In the genomic region with DNA sequence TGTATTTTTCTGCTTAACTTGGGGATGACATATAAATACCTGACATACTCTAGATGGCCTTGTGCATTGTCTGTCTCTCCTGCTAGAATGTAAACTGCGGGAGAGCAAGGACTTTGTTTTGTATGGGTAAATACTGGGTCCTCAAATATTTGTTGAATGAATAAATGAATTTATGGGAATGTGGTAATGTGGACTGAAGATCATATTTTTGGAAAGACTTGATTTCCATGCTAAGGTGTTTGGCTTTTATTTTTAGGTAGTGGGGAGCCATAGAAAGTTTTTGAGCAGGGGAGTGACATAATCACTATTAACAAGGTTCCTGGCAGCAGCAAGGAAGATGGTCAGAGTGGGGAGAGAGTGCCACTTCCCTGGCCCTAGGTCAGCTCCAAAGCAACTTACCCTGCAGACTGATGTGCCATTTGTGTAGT, we compare ENCODE assay signal across 31 cellular contexts. TPM values are rescaled to one million over a fixed set of nuclear protein-coding genes. Genes with fewer than 3 reads are reported as not detected.
"Had no signal": no experiment of that assay in that cellular context is flagged by ENCODE, and none has a peak within 500 bp of the region (broad histone marks: within the 10 kb centered on the region; RNA-seq: fewer than 3 reads in every experiment).

No MANE protein-coding gene starts in this region.

- H3K36me3 Mint-ChIP-seq: activated naive CD4-positive, alpha-beta T cell treated with anti-CD3 and anti-CD28 coated beads, Interleukin-2, amount 10 ng/mL, durations not matched to agents 7 days and 5 days; activated naive CD4-positive, alpha-beta T cell treated with anti-CD3 and anti-CD28 coated beads, Interleukin-2, amount 50 U/mL, for 72 hours; activated naive CD8-positive, alpha-beta T cell treated with anti-CD3 and anti-CD28 coated beads, Interleukin-2, amount 10 ng/mL, durations not matched to agents 7 days and 5 days had no signal

- H3K27ac ChIP-seq: ascending aorta, epithelial cell of prostate, esophagus squamous epithelium, gastroesophageal sphincter, VCaP had no signal

- H3K9me3 Mint-ChIP-seq: activated CD4-positive, alpha-beta memory T cell treated with anti-CD3 and anti-CD28 coated beads, Interleukin-2, amount 10 ng/mL, durations not matched to agents 7 days and 5 days; activated CD4-positive, alpha-beta T cell treated with anti-CD3 and anti-CD28 coated beads, Interleukin-2, amount 10 ng/mL, durations not matched to agents 7 days and 5 days; activated naive CD4-positive, alpha-beta T cell treated with anti-CD3 and anti-CD28 coated beads, Interleukin-2, amount 10 ng/mL, durations not matched to agents 7 days and 5 days; activated naive CD4-positive, alpha-beta T cell treated with anti-CD3 and anti-CD28 coated beads, Interleukin-2, amount 50 U/mL, for 72 hours; activated naive CD8-positive, alpha-beta T cell treated with anti-CD3 and anti-CD28 coated beads, Interleukin-2, amount 10 ng/mL, durations not matched to agents 7 days and 5 days; activated T-cell treated with anti-CD3 and anti-CD28 coated beads, Interleukin-2, amount 50 U/mL, for 24 hours; activated T-cell treated with anti-CD3 and anti-CD28 coated beads, Interleukin-2, amount 50 U/mL, for 72 hours; central memory CD8-positive, alpha-beta T cell; effector memory CD8-positive, alpha-beta T cell had no signal

- H3K4me3 Mint-ChIP-seq: activated CD4-positive, alpha-beta memory T cell treated with anti-CD3 and anti-CD28 coated beads, Interleukin-2, amount 10 ng/mL, durations not matched to agents 7 days and 5 days; activated CD4-positive, alpha-beta T cell treated with anti-CD3 and anti-CD28 coated beads, Interleukin-2, amount 10 ng/mL, durations not matched to agents 7 days and 5 days; activated naive CD4-positive, alpha-beta T cell treated with anti-CD3 and anti-CD28 coated beads, Interleukin-2, amount 10 ng/mL, durations not matched to agents 7 days and 5 days; activated naive CD8-positive, alpha-beta T cell treated with anti-CD3 and anti-CD28 coated beads, Interleukin-2, amount 10 ng/mL, durations not matched to agents 7 days and 5 days; activated T-cell treated with anti-CD3 and anti-CD28 coated beads, Interleukin-2, amount 50 U/mL, for 24 hours; activated T-cell treated with anti-CD3 and anti-CD28 coated beads, Interleukin-2, amount 50 U/mL, for 72 hours; brain; central memory CD8-positive, alpha-beta T cell; effector memory CD8-positive, alpha-beta T cell; WTC11 had no signal

- H3K4me1 Mint-ChIP-seq: activated CD4-positive, alpha-beta memory T cell treated with anti-CD3 and anti-CD28 coated beads, Interleukin-2, amount 10 ng/mL, durations not matched to agents 7 days and 5 days; activated CD4-positive, alpha-beta T cell treated with anti-CD3 and anti-CD28 coated beads, Interleukin-2, amount 10 ng/mL, durations not matched to agents 7 days and 5 days; activated naive CD4-positive, alpha-beta T cell treated with anti-CD3 and anti-CD28 coated beads, Interleukin-2, amount 10 ng/mL, durations not matched to agents 7 days and 5 days; activated naive CD8-positive, alpha-beta T cell treated with anti-CD3 and anti-CD28 coated beads, Interleukin-2, amount 10 ng/mL, durations not matched to agents 7 days and 5 days; central memory CD8-positive, alpha-beta T cell had no signal

- H3K9me3 ChIP-seq: ascending aorta, esophagus squamous epithelium, gastroesophageal sphincter had no signal

- DNase-seq: activated CD4-positive, alpha-beta memory T cell treated with anti-CD3 and anti-CD28 coated beads, Interleukin-2, amount 10 ng/mL, durations not matched to agents 7 days and 5 days; activated CD4-positive, alpha-beta T cell treated with anti-CD3 and anti-CD28 coated beads for 1 hour; activated CD4-positive, alpha-beta T cell treated with anti-CD3 and anti-CD28 coated beads for 4 hours; activated CD4-positive, alpha-beta T cell treated with anti-CD3 and anti-CD28 coated beads, Interleukin-2, amount 10 ng/mL, durations not matched to agents 7 days and 5 days; activated CD4-positive, alpha-beta T cell treated with anti-CD3 and anti-CD28 coated beads, Interleukin-2, amount 50 U/mL, for 4 hours; activated CD8-positive, alpha-beta memory T cell treated with anti-CD3 and anti-CD28 coated beads, Interleukin-2, amount 50 U/mL, for 48 hours; activated gamma-delta T cell; activated naive CD4-positive, alpha-beta T cell; activated naive CD4-positive, alpha-beta T cell treated with anti-CD3 and anti-CD28 coated beads, Interleukin-2, amount 10 ng/mL, durations not matched to agents 7 days and 5 days; activated naive CD8-positive, alpha-beta T cell treated with anti-CD3 and anti-CD28 coated beads, Interleukin-2, amount 10 ng/mL, durations not matched to agents 7 days and 5 days; activated T-cell treated with anti-CD3 and anti-CD28 coated beads for 4 hours; activated T-cell treated with anti-CD3 and anti-CD28 coated beads, Interleukin-2, amount 50 U/mL, for 24 hours; activated T-cell treated with anti-CD3 and anti-CD28 coated beads, Interleukin-2, amount 50 U/mL, for 72 hours; cortex of kidney; dermis blood vessel endothelial cell; effector CD4-positive, alpha-beta T cell; effector memory CD8-positive, alpha-beta T cell; esophagus squamous epithelium; foreskin melanocyte; T-helper 2 cell had no signal

- ATAC-seq: activated naive CD4-positive, alpha-beta T cell treated with anti-CD3 and anti-CD28 coated beads, Interleukin-2, amount 50 U/mL, for 72 hours; activated T-cell treated with anti-CD3 and anti-CD28 coated beads, Interleukin-2, amount 50 U/mL, for 72 hours; effector memory CD8-positive, alpha-beta T cell; gastroesophageal sphincter; WTC11 had no signal

- H3K4me3 ChIP-seq: ascending aorta, esophagus squamous epithelium, gastroesophageal sphincter had no signal

- H3K27ac Mint-ChIP-seq: activated CD4-positive, alpha-beta memory T cell treated with anti-CD3 and anti-CD28 coated beads, Interleukin-2, amount 10 ng/mL, durations not matched to agents 7 days and 5 days; activated CD4-positive, alpha-beta T cell treated with anti-CD3 and anti-CD28 coated beads, Interleukin-2, amount 10 ng/mL, durations not matched to agents 7 days and 5 days; activated naive CD4-positive, alpha-beta T cell treated with anti-CD3 and anti-CD28 coated beads, Interleukin-2, amount 10 ng/mL, durations not matched to agents 7 days and 5 days; activated naive CD8-positive, alpha-beta T cell treated with anti-CD3 and anti-CD28 coated beads, Interleukin-2, amount 10 ng/mL, durations not matched to agents 7 days and 5 days; activated T-cell treated with anti-CD3 and anti-CD28 coated beads, Interleukin-2, amount 50 U/mL, for 24 hours; activated T-cell treated with anti-CD3 and anti-CD28 coated beads, Interleukin-2, amount 50 U/mL, for 72 hours; effector memory CD8-positive, alpha-beta T cell; WTC11 had no signal

- H3K27me3 Mint-ChIP-seq: activated CD4-positive, alpha-beta T cell treated with anti-CD3 and anti-CD28 coated beads, Interleukin-2, amount 10 ng/mL, durations not matched to agents 7 days and 5 days; activated T-cell treated with anti-CD3 and anti-CD28 coated beads, Interleukin-2, amount 50 U/mL, for 24 hours had no signal

- H3K27me3 ChIP-seq: ascending aorta, esophagus squamous epithelium, gastroesophageal sphincter had no signal

- H3K36me3 ChIP-seq: ascending aorta, esophagus squamous epithelium, gastroesophageal sphincter had no signal

- H3K4me1 ChIP-seq: ascending aorta, gastroesophageal sphincter had no signal

RNA-seq across cellular contexts. Expression of a gene that starts 46.9 kb away (rescaled TPM):
- total RNA-seq: activated T-cell treated with anti-CD3 and anti-CD28 coated beads, Interleukin-2, amount 50 U/mL, for 72 hours; ascending aorta; cerebellum; glomerular endothelial cell; T-helper 1 cell treated with Interleukin-12 subunit alpha and Interleukin-12 subunit beta and Interleukin-4 antibody, amounts not matched to agents 30 ng/mL and 1 ng/mL, for 36 hours; WTC11 had no signal

RNA-seq across cellular contexts. Expression of a gene that starts 58.5 kb away (rescaled TPM):
- total RNA-seq: activated CD4-positive, alpha-beta memory T cell treated with anti-CD3 and anti-CD28 coated beads, Interleukin-2, amount 10 ng/mL, durations not matched to agents 7 days and 5 days; activated CD4-positive, alpha-beta T cell treated with anti-CD3 and anti-CD28 coated beads, Interleukin-2, amount 10 ng/mL, durations not matched to agents 7 days and 5 days; activated naive CD4-positive, alpha-beta T cell treated with anti-CD3 and anti-CD28 coated beads, Interleukin-2, amount 50 U/mL, for 72 hours; activated naive CD8-positive, alpha-beta T cell treated with anti-CD3 and anti-CD28 coated beads, Interleukin-2, amount 10 ng/mL, durations not matched to agents 7 days and 5 days; activated T-cell treated with anti-CD3 and anti-CD28 coated beads, Interleukin-2, amount 50 U/mL, for 72 hours; T-helper 1 cell treated with Interleukin-12 subunit alpha and Interleukin-12 subunit beta and Interleukin-4 antibody, amounts not matched to agents 30 ng/mL and 1 ng/mL, for 36 hours had no signal
